8 cellular contexts compared by ENCODE assay signal in genomic region chr10:62804384-62805138, GRCh38. TPM values are rescaled to one million over a fixed set of nuclear protein-coding genes. Genes with fewer than 3 reads are reported as not detected.
DNase-seq lines count a peak whose midpoint lies in the region; ATAC-seq and TF ChIP-seq lines count a peak whose summit lies in the region.

Gene ADO, plus strand, starts transcription at chr10:62804720. Its CDS starts 340 bp downstream, at chr10:62805060.

- peaks cover 0 to 14% (median 0%) of the 10 kb centered on the region in 6 donors for H3K36me3 ChIP-seq in spleen

- H3K27me3 Mint-ChIP-seq in activated B cell treated with CpG ODN at 0.5 μM for 24 hours = no peaks in the 10 kb centered on the region

- H3K4me3 ChIP-seq in AG04449 (ENCODE audit: low read depth, low read length) (peak within 1 kb of the TSS; percentile 92), spleen (peak within 1 kb of the TSS; percentile 84 to 95 (median 88))

- TF ChIP-seq POLR2A in spleen (IDR thresholded peaks at IDR 0.05) = peak in 2 of 3 donors; percentile 15 to 65

- peaks cover 41% of the 10 kb centered on the region for H3K4me1 Mint-ChIP-seq in activated B cell treated with CpG ODN at 0.5 μM for 24 hours

- H3K9me3 Mint-ChIP-seq in activated B cell treated with CpG ODN at 0.5 μM for 24 hours = no peaks in the 10 kb centered on the region

- DNase-seq in AG04449 (ENCODE audit: low read depth, low spot score) = peak; percentile 10
- peak; percentile 85 for DNase-seq in NCI-H2171 treated with DMSO at 0.1 percent for 48 hours (lab: John Stamatoyannopoulos, UW)
- DNase-seq in activated B cell treated with CpG ODN at 0.5 μM for 24 hours = peak; percentile 77
- peak; percentile 79 for DNase-seq in central memory CD4-positive, alpha-beta T cell
- DNase-seq in iris pigment epithelial cell (ENCODE audit: low read depth) = peak; percentile 86
- peak; percentile 96 for DNase-seq in spleen

- H3K36me3 Mint-ChIP-seq in activated B cell treated with CpG ODN at 0.5 μM for 24 hours (ENCODE audit: low read depth) = peaks cover 28% of the 10 kb centered on the region

- no peaks in the 10 kb centered on the region for H3K27me3 ChIP-seq in spleen (replicated peaks in 1 of 7)

- ATAC-seq in GM18868 (IDR thresholded peaks at IDR 0.05; ENCODE audit: unreplicated experiment) = peak; percentile 88
- ATAC-seq in HG03097 (IDR thresholded peaks at IDR 0.05; ENCODE audit: low FRiP score, unreplicated experiment) = peak; percentile 87
- peak; percentile 87 for ATAC-seq in activated B cell treated with CpG ODN at 0.5 μM for 24 hours (ENCODE audit: low read depth)

- POLR2A ChIA-PET in AG04449 (lab: Yijun Ruan, JAX) = interaction anchor here (0.8 to 1.3 kb wide), 5 partner anchors 12 to 227 kb away, joined by 3 to 5 read pairs (median 4); partner anchors contain the start of gene EGR2
- POLR2A ChIA-PET in activated B cell treated with CpG ODN at 0.5 μM for 24 hours (lab: Charles Lee) = interaction anchor here (0.8 to 5.1 kb wide), 9 partner anchors 12 to 167 kb away, joined by 3 to 68 read pairs (median 6); partner anchors contain the start of gene EGR2

- WGBS in spleen, 5 donors = 0 to 1% (median 0%) methylated on average over 25 to 73 of the region's 73 CpGs

- peak within 1 kb of the TSS; percentile 92 to 99 (median 98) for H3K27ac ChIP-seq in spleen

- intact Hi-C loops in activated B cell treated with CpG ODN at 0.5 μM for 24 hours (cut with micrococcal nuclease) = loop anchor here (1.0 to 5.0 kb wide), 9 partner anchors 12 to 463 kb away; partner anchors contain the start of genes EGR2 and NRBF2
- intact Hi-C loops in spleen (cut with DNase I; ENCODE audit: low total_unique reads) = no loop called here

- peak within 1 kb of the TSS; percentile 99 for H3K27ac Mint-ChIP-seq in activated B cell treated with CpG ODN at 0.5 μM for 24 hours

- H3K4me3 Mint-ChIP-seq in activated B cell treated with CpG ODN at 0.5 μM for 24 hours = peak within 1 kb of the TSS; percentile 95

- TF ChIP-seq CTCF in AG04449 (IDR thresholded peaks at IDR 0.05; ENCODE audit: insufficient read depth, low read length, missing control alignments) = no peak
- TF ChIP-seq CTCF in activated B cell treated with CpG ODN at 0.5 μM for 24 hours (IDR thresholded peaks at IDR 0.05) = no peak
- peak in 1 of 11 experiments; percentile 23 for TF ChIP-seq CTCF in spleen (IDR thresholded peaks at IDR 0.05 in 8 of 11, conservative IDR thresholded peaks at IDR 0.05 in 3 of 11)

- H3K9me3 ChIP-seq in spleen = no peaks in the 10 kb centered on the region

- CTCF ChIA-PET in AG04449 (lab: Yijun Ruan, JAX) (interaction anchor here (0.7 to 3.2 kb wide), 7 partner anchors 10 to 366 kb away, joined by 3 to 15 read pairs (median 4); no protein-coding TSS in a partner anchor), activated B cell treated with CpG ODN at 0.5 μM for 24 hours (lab: Charles Lee) (interaction anchor here (1.0 to 4.0 kb wide), 5 partner anchors 12 to 194 kb away, joined by 3 to 15 read pairs (median 3); partner anchors contain the start of gene EGR2)

- peaks cover 19 to 57% (median 42%) of the 10 kb centered on the region in 6 donors for H3K4me1 ChIP-seq in spleen

RNA-seq across cellular contexts. Expression of gene ADO, which starts in this region (rescaled TPM):
- total RNA-seq in activated B cell treated with CpG ODN at 0.5 μM for 24 hours = 21.6 and 21.7 TPM in 2 replicates
- 10 to 100 TPM; 16.3 to 21.2 (median 19.7) TPM for total RNA-seq in spleen
- 10 to 100 TPM in 2 of 3 donors, 1 to 10 TPM in 1; 9.0 to 12.9 (median 10.3) TPM for polyA plus RNA-seq in spleen

Comparison
In these comparisons a context has a peak if more than half of its experiments do, and no peak if none do; other contexts are left out.
1. Peak in every context shown above with its lines: DNase-seq, ATAC-seq, H3K4me3 ChIP-seq and H3K27ac ChIP-seq.
2. DNase-seq: peak in every context shown above with its lines; median percentile 96 in spleen; 86 in iris pigment epithelial cell; 85 in NCI-H2171 treated with DMSO at 0.1 percent for 48 hours; 79 in central memory CD4-positive, alpha-beta T cell; 77 in activated B cell treated with CpG ODN at 0.5 μM for 24 hours; 10 in AG04449.